7 cellular contexts compared by ENCODE assay signal in genomic region chr4:59834943-59835342, GRCh38.
"Had no signal": no experiment of that assay in that cellular context is flagged by ENCODE, and none has a peak within 500 bp of the region (broad histone marks: within the 10 kb centered on the region; RNA-seq: fewer than 3 reads in every experiment).

No MANE protein-coding gene starts in this region.

- H3K4me3 ChIP-seq: GM23338 had no signal

- H3K4me3 Mint-ChIP-seq: GM23338, H9 had no signal

- DNase-seq: H9, HCEC 1CT, IMR-90 had no signal

- H3K4me1 Mint-ChIP-seq: GM23338, H9 had no signal

- ATAC-seq: GM23338 had no signal

- FAIRE-seq: H1, H54, HTR-8/SVneo had no signal

- H3K27ac Mint-ChIP-seq: GM23338, H9 had no signal

- H3K9me3 Mint-ChIP-seq: GM23338 had no signal
